Comparison of ENCODE assay signal across 19 cellular contexts in genomic region chr1:15217654-15218053, GRCh38. TPM values are rescaled to one million over a fixed set of nuclear protein-coding genes. Genes with fewer than 3 reads are reported as not detected.
A peak's percentile ranks its signal among the peaks of the same experiment; 100 is the strongest.
DNase-seq lines count a peak whose midpoint lies in the region; FAIRE-seq and TF ChIP-seq lines count a peak whose summit lies in the region.
"Had no signal": no experiment of that assay in that cellular context is flagged by ENCODE, and none has a peak within 500 bp of the region (broad histone marks: within the 10 kb centered on the region; RNA-seq: fewer than 3 reads in every experiment).

No MANE protein-coding gene starts in this region.

- TF ChIP-seq EP300 in sigmoid colon (IDR thresholded peaks at IDR 0.05): no peak

- H3K4me1 Mint-ChIP-seq in endothelial cell (ENCODE audit: unreplicated experiment): peaks cover 8% of the 10 kb centered on the region

- 95 to 97% methylated on average over 1 of the region's 1 CpG for WGBS in sigmoid colon, 2 donors
- 95% methylated on average over 1 of the region's 1 CpG for WGBS in hepatocyte (ENCODE audit: low lambda C conversion rate, missing lambda C conversion rate)

- peaks cover 47% of the 10 kb centered on the region for H3K36me3 Mint-ChIP-seq in endothelial cell (ENCODE audit: low read depth, unreplicated experiment)

- H3K27me3 ChIP-seq in PC-9 (ENCODE audit: insufficient read depth, low read depth) (no peaks in the 10 kb centered on the region), sigmoid colon (no peaks in the 10 kb centered on the region), hepatocyte (no peaks in the 10 kb centered on the region)

- intact Hi-C loops in PC-9 (cut with micrococcal nuclease; ENCODE audit: unreplicated experiment): loop anchor here (1.0 to 5.0 kb wide), 2 partner anchors 17 to 205 kb away; no protein-coding TSS in a partner anchor
- intact Hi-C loops in sigmoid colon (cut with DNase I): no loop called here

- no peaks in the 10 kb centered on the region for H3K9me2 ChIP-seq in PC-9 (ENCODE audit: insufficient read depth)
- no peaks in the 10 kb centered on the region for H3K9me2 ChIP-seq in hepatocyte (replicated peaks; ENCODE audit: insufficient read depth)

- no peak for DNase-seq in PC-9
- DNase-seq in endothelial cell (ENCODE audit: low spot score): no peak
- DNase-seq in sigmoid colon: peak; percentile 20
- no peak for DNase-seq in NCI-H345 treated with DMSO at 0.1 percent for 48 hours (lab: John Stamatoyannopoulos, UW; ENCODE audit: unreplicated experiment)
- no peak for DNase-seq in H54 (ENCODE audit: insufficient read length, low spot score)
- no peak for DNase-seq in hepatocyte (ENCODE audit: low spot score)
- DNase-seq: AML-193; Caco-2; CD4-positive, alpha-beta T cell; DMS153; DMS79; GDM1; H7 had no signal

- POLR2A ChIA-PET in HEK293 (lab: Yijun Ruan, JAX): no interaction called here
- POLR2A ChIA-PET in PC-9 (lab: Charles Lee; ENCODE audit: unreplicated experiment): no interaction called here

- H3K79me2 ChIP-seq in PC-9 (ENCODE audit: low read depth) (no peaks in the 10 kb centered on the region), hepatocyte (no peaks in the 10 kb centered on the region)

- H4K20me1 ChIP-seq in PC-9 (ENCODE audit: insufficient read depth): no peaks in the 10 kb centered on the region
- no peaks in the 10 kb centered on the region for H4K20me1 ChIP-seq in hepatocyte (ENCODE audit: insufficient read depth, poor library complexity, severe bottlenecking)

- H3F3A ChIP-seq in PC-9 (ENCODE audit: insufficient read depth, low read depth): peaks cover 25% of the 10 kb centered on the region; the same call in 1 of the 2 replicates

- H3K9me3 ChIP-seq in HEK293 (ENCODE audit: control insufficient read depth, insufficient read depth, low read depth, low read length) (no peaks in the 10 kb centered on the region), PC-9 (ENCODE audit: insufficient read depth, low read depth) (no peaks in the 10 kb centered on the region), sigmoid colon (no peaks in the 10 kb centered on the region), hepatocyte (ENCODE audit: low read depth) (no peaks in the 10 kb centered on the region)
- H3K9me3 ChIP-seq: Caco-2 had no signal

- H3K4me1 ChIP-seq in HEK293 (ENCODE audit: control insufficient read depth, insufficient read depth, low read length) (no peaks in the 10 kb centered on the region), PC-9 (replicated peaks; ENCODE audit: insufficient read depth) (peaks cover 28% of the 10 kb centered on the region), sigmoid colon (peaks cover 0 to 41% (median 33%) of the 10 kb centered on the region in 4 donors), hepatocyte (ENCODE audit: insufficient read depth) (peaks cover 23% of the 10 kb centered on the region)
- H3K4me1 ChIP-seq: Caco-2 had no signal

- TF ChIP-seq POLR2A in sigmoid colon (IDR thresholded peaks at IDR 0.05) (no peak), H54 (IDR thresholded peaks at IDR 0.05; ENCODE audit: low read depth, low read length) (no peak)

- H3K9me3 Mint-ChIP-seq in endothelial cell (ENCODE audit: unreplicated experiment): no peaks in the 10 kb centered on the region
- H3K9me3 Mint-ChIP-seq: CD4-positive, alpha-beta T cell had no signal

- no peak overlapping the region for H3K4me3 ChIP-seq in HEK293 (ENCODE audit: low read depth, low read length)
- no peak overlapping the region for H3K4me3 ChIP-seq in PC-9
- H3K4me3 ChIP-seq in sigmoid colon: no peak overlapping the region
- H3K4me3 ChIP-seq in hepatocyte: no peak overlapping the region
- H3K4me3 ChIP-seq: GM23338 had no signal

- peak overlapping the region; percentile 74 for H3K27ac Mint-ChIP-seq in endothelial cell (ENCODE audit: unreplicated experiment)
- H3K27ac Mint-ChIP-seq: CD4-positive, alpha-beta T cell; GM23338 had no signal

- TF ChIP-seq CTCF in HEK293 (tag by site-specific recombination; IDR thresholded peaks at IDR 0.05) (no peak), PC-9 (conservative IDR thresholded peaks at IDR 0.05) (no peak), endothelial cell (IDR thresholded peaks at IDR 0.05; ENCODE audit: unreplicated experiment) (no peak), sigmoid colon (IDR thresholded peaks at IDR 0.05) (no peak), hepatocyte (IDR thresholded peaks at IDR 0.05; ENCODE audit: poor library complexity) (no peak)

- H3K36me3 ChIP-seq in HEK293 (ENCODE audit: control insufficient read depth in 2 of 2, insufficient read depth in 1 of 2, low read length in 2 of 2) (peaks cover 0 to 14% of the 10 kb centered on the region in 2 experiments; a peak in 1 of 3 replicates), PC-9 (ENCODE audit: low read depth) (no peaks in the 10 kb centered on the region), sigmoid colon (peaks cover 4 to 20% (median 7%) of the 10 kb centered on the region in 4 donors), hepatocyte (replicated peaks; ENCODE audit: insufficient read depth, low read depth) (no peaks in the 10 kb centered on the region)

- no TSS peak for BruUV-seq in PC-9 (replicated peaks; lab: Mats Ljungman, UMichigan)

- CTCF ChIA-PET in HEK293 (lab: Yijun Ruan, JAX) (no interaction called here), PC-9 (lab: Charles Lee) (no interaction called here)

- H3K4me2 ChIP-seq in PC-9 (no peak overlapping the region), hepatocyte (no peak overlapping the region)
- H3K4me2 ChIP-seq: GM23338 had no signal

- H2AFZ ChIP-seq in PC-9 (no peak overlapping the region), hepatocyte (no peak overlapping the region)
- H2AFZ ChIP-seq: GM23338 had no signal

- no peak for FAIRE-seq in H54 (lab: Jason Lieb, UNC)
- FAIRE-seq: A204.1, GM18507 had no signal

- H3K27me3 Mint-ChIP-seq in endothelial cell (ENCODE audit: unreplicated experiment): peaks cover 6% of the 10 kb centered on the region

- H3K27ac ChIP-seq in HEK293 (ENCODE audit: extremely low read depth, low read depth, low read length) (no peak overlapping the region), PC-9 (peak overlapping the region; percentile 63), sigmoid colon (no peak overlapping the region), hepatocyte (no peak overlapping the region)
- H3K27ac ChIP-seq: C4-2B had no signal

- H3K4me3 Mint-ChIP-seq in endothelial cell (ENCODE audit: unreplicated experiment): no peak overlapping the region
- H3K4me3 Mint-ChIP-seq: CD4-positive, alpha-beta T cell; GM23338 had no signal

TF ChIP-seq in HEK293, 187 proteins besides CTCF, POLR2A, EP300 and RAD21:
- TF ChIP-seq PRDM10 (tag by site-specific recombination; IDR thresholded peaks at IDR 0.05) (peak; percentile 54; the same call in 1 of the 2 replicates), ZNF571 (tag by site-specific recombination; IDR thresholded peaks at IDR 0.05) (no peak)

RNA-seq across cellular contexts. Expression of gene FHAD1, which starts 29.4 kb away (rescaled TPM):
- total RNA-seq in PC-9 (2021): 6.9 and 8.2 TPM in 2 replicates
- total RNA-seq in endothelial cell (ENCODE audit: unreplicated experiment): 2.1 TPM
- total RNA-seq in sigmoid colon: 1 to 10 TPM in 1 of 4 donors, under 1 TPM in 1, not detected in 2; 0.27 to 1.1 TPM
- polyA plus RNA-seq in sigmoid colon: 1 to 10 TPM in 1 of 3 donors, under 1 TPM in 2; 0.70 to 1.8 (median 0.92) TPM
- 0.13 and 0.24 TPM in 2 replicates for total RNA-seq in hepatocyte
- polyA plus RNA-seq in hepatocyte: 0.16 and 0.68 TPM in 2 replicates
- total RNA-seq: CD4-positive, alpha-beta T cell had no signal
- polyA plus RNA-seq: BJ had no signal
